ENCODE assay signal across 1 cellular context in genomic region chr20:2742934-2743559, GRCh38.
TF ChIP-seq lines count a peak whose summit lies in the region.

No MANE protein-coding gene starts in this region.

TF ChIP-seq in HepG2, 621 proteins besides CTCF, POLR2A, EP300 and RAD21 (continued from another document and continues in another):
- no peak for TF ChIP-seq MAZ (IDR thresholded peaks at IDR 0.05; ENCODE audit: borderline replicate concordance, low read depth, low read length)
- TF ChIP-seq MAZ (CRISPR knock-in tag; IDR thresholded peaks at IDR 0.05; ENCODE audit: low read depth) = no peak
- peak; percentile 54; the same call in 1 of the 2 replicates for TF ChIP-seq ZBTB49 (CRISPR knock-in tag; IDR thresholded peaks at IDR 0.05; ENCODE audit: borderline replicate concordance)
- peak; percentile 43; the same call in 1 of the 2 replicates for TF ChIP-seq ERF (CRISPR knock-in tag; IDR thresholded peaks at IDR 0.05)
- TF ChIP-seq, protein P1, sequence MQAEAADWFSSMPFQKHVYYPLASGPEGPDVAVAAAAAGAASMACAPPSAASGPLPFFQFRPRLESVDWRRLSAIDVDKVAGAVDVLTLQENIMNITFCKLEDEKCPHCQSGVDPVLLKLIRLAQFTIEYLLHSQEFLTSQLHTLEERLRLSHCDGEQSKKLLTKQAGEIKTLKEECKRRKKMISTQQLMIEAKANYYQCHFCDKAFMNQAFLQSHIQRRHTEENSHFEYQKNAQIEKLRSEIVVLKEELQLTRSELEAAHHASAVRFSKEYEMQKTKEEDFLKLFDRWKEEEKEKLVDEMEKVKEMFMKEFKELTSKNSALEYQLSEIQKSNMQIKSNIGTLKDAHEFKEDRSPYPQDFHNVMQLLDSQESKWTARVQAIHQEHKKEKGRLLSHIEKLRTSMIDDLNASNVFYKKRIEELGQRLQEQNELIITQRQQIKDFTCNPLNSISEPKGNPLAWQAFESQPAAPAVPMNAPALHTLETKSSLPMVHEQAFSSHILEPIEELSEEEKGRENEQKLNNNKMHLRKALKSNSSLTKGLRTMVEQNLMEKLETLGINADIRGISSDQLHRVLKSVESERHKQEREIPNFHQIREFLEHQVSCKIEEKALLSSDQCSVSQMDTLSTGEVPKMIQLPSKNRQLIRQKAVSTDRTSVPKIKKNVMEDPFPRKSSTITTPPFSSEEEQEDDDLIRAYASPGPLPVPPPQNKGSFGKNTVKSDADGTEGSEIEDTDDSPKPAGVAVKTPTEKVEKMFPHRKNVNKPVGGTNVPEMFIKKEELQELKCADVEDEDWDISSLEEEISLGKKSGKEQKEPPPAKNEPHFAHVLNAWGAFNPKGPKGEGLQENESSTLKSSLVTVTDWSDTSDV (CRISPR knock-in tag; IDR thresholded peaks at IDR 0.05) = no peak
- TF ChIP-seq, protein P2, sequence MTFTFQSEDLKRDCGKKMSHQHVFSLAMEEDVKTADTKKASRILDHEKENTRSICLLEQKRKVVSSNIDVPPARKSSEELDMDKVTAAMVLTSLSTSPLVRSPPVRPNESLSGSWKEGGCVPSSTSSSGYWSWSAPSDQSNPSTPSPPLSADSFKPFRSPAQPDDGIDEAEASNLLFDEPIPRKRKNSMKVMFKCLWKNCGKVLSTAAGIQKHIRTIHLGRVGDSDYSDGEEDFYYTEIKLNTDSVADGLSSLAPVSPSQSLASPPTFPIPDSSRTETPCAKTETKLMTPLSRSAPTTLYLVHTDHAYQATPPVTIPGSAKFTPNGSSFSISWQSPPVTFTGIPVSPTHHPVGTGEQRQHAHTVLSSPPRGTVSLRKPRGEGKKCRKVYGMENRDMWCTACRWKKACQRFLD (CRISPR knock-in tag; IDR thresholded peaks at IDR 0.05; ENCODE audit: borderline replicate concordance) = 0 out of 2 replicates have a peak, but pooled peaks have one; percentile 35
- TF ChIP-seq ZNF558 (CRISPR knock-in tag; IDR thresholded peaks at IDR 0.05; ENCODE audit: borderline replicate concordance) = no peak
- TF ChIP-seq ARID4A (CRISPR knock-in tag; IDR thresholded peaks at IDR 0.05; ENCODE audit: borderline replicate concordance) = no peak
- no peak for TF ChIP-seq ZIK1 (CRISPR knock-in tag; IDR thresholded peaks at IDR 0.05; ENCODE audit: borderline replicate concordance, low read depth)
- TF ChIP-seq RELA (CRISPR knock-in tag; IDR thresholded peaks at IDR 0.05) = 0 out of 2 replicates have a peak, but pooled peaks have one; percentile 75
- TF ChIP-seq ZNF768 (CRISPR knock-in tag; IDR thresholded peaks at IDR 0.05) = 0 out of 2 replicates have a peak, but pooled peaks have one; percentile 37
- TF ChIP-seq KDM6A (CRISPR knock-in tag; IDR thresholded peaks at IDR 0.05; ENCODE audit: low read depth) = no peak
- TF ChIP-seq, protein P3, sequence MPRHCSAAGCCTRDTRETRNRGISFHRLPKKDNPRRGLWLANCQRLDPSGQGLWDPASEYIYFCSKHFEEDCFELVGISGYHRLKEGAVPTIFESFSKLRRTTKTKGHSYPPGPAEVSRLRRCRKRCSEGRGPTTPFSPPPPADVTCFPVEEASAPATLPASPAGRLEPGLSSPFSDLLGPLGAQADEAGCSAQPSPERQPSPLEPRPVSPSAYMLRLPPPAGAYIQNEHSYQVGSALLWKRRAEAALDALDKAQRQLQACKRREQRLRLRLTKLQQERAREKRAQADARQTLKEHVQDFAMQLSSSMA (CRISPR knock-in tag; IDR thresholded peaks at IDR 0.05) = no peak
- TF ChIP-seq ZBTB7B (CRISPR knock-in tag; IDR thresholded peaks at IDR 0.05) = peak; percentile 87
- TF ChIP-seq, protein P4, sequence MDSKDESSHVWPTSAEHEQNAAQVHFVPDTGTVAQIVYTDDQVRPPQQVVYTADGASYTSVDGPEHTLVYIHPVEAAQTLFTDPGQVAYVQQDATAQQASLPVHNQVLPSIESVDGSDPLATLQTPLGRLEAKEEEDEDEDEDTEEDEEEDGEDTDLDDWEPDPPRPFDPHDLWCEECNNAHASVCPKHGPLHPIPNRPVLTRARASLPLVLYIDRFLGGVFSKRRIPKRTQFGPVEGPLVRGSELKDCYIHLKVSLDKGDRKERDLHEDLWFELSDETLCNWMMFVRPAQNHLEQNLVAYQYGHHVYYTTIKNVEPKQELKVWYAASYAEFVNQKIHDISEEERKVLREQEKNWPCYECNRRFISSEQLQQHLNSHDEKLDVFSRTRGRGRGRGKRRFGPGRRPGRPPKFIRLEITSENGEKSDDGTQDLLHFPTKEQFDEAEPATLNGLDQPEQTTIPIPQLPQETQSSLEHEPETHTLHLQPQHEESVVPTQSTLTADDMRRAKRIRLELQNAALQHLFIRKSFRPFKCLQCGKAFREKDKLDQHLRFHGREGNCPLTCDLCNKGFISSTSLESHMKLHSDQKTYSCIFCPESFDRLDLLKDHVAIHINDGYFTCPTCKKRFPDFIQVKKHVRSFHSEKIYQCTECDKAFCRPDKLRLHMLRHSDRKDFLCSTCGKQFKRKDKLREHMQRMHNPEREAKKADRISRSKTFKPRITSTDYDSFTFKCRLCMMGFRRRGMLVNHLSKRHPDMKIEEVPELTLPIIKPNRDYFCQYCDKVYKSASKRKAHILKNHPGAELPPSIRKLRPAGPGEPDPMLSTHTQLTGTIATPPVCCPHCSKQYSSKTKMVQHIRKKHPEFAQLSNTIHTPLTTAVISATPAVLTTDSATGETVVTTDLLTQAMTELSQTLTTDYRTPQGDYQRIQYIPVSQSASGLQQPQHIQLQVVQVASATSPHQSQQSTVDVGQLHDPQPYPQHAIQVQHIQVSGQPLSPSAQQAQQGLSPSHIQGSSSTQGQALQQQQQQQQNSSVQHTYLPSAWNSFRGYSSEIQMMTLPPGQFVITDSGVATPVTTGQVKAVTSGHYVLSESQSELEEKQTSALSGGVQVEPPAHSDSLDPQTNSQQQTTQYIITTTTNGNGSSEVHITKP (CRISPR knock-in tag; IDR thresholded peaks at IDR 0.05; ENCODE audit: low read depth) = no peak
- TF ChIP-seq, protein P5, sequence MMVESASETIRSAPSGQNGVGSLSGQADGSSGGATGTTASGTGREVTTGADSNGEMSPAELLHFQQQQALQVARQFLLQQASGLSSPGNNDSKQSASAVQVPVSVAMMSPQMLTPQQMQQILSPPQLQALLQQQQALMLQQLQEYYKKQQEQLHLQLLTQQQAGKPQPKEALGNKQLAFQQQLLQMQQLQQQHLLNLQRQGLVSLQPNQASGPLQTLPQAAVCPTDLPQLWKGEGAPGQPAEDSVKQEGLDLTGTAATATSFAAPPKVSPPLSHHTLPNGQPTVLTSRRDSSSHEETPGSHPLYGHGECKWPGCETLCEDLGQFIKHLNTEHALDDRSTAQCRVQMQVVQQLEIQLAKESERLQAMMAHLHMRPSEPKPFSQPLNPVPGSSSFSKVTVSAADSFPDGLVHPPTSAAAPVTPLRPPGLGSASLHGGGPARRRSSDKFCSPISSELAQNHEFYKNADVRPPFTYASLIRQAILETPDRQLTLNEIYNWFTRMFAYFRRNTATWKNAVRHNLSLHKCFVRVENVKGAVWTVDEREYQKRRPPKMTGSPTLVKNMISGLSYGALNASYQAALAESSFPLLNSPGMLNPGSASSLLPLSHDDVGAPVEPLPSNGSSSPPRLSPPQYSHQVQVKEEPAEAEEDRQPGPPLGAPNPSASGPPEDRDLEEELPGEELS (CRISPR knock-in tag; IDR thresholded peaks at IDR 0.05) = no peak
- TF ChIP-seq FOXA1 (IDR thresholded peaks at IDR 0.05) = no peak
- 0 out of 2 replicates have a peak, but pooled peaks have one; percentile 12 for TF ChIP-seq FOXA1 (CRISPR knock-in tag; IDR thresholded peaks at IDR 0.05)
- peak; percentile 99 for TF ChIP-seq XRCC5 (optimal IDR thresholded peaks at IDR 0.05; ENCODE audit: low read length)
- TF ChIP-seq RBM39 (IDR thresholded peaks at IDR 0.05; ENCODE audit: low read depth, low read length, poor library complexity, severe bottlenecking) = no peak
- TF ChIP-seq NFAT5 (CRISPR knock-in tag; IDR thresholded peaks at IDR 0.05) = no peak
- TF ChIP-seq TMF1 (CRISPR knock-in tag; IDR thresholded peaks at IDR 0.05; ENCODE audit: low read depth) = no peak
- no peak for TF ChIP-seq NCOR1 (IDR thresholded peaks at IDR 0.05; ENCODE audit: borderline replicate concordance, low read length)
- TF ChIP-seq SALL2 (CRISPR knock-in tag; IDR thresholded peaks at IDR 0.05) = no peak
- TF ChIP-seq, protein P6, sequence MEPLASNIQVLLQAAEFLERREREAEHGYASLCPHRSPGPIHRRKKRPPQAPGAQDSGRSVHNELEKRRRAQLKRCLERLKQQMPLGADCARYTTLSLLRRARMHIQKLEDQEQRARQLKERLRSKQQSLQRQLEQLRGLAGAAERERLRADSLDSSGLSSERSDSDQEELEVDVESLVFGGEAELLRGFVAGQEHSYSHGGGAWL (CRISPR knock-in tag; IDR thresholded peaks at IDR 0.05) = no peak
- peak; percentile 62 for TF ChIP-seq SALL1 (CRISPR knock-in tag; IDR thresholded peaks at IDR 0.05)
- no peak for TF ChIP-seq HHEX (CRISPR knock-in tag; IDR thresholded peaks at IDR 0.05)
- TF ChIP-seq YY1 (IDR thresholded peaks at IDR 0.05; ENCODE audit: insufficient read depth, insufficient replicate concordance, low read depth, low read length) = peak; percentile 34
- no peak for TF ChIP-seq GLMP (CRISPR knock-in tag; IDR thresholded peaks at IDR 0.05; ENCODE audit: borderline replicate concordance)
- no peak for TF ChIP-seq GZF1 (CRISPR knock-in tag; IDR thresholded peaks at IDR 0.05)
